Comparison of ENCODE assay signal across 9 cellular contexts in genomic region chr3:134370611-134371451, GRCh38. TPM values are rescaled to one million over a fixed set of nuclear protein-coding genes. Genes with fewer than 3 reads are reported as not detected.
DNase-seq lines count a peak whose midpoint lies in the region; TF ChIP-seq lines count a peak whose summit lies in the region.
"Had no signal": no experiment of that assay in that cellular context is flagged by ENCODE, and none has a peak within 500 bp of the region (broad histone marks: within the 10 kb centered on the region; RNA-seq: fewer than 3 reads in every experiment).

No MANE protein-coding gene starts in this region.

- peak overlapping the region; percentile 94 for H3K4me3 ChIP-seq in SK-N-MC
- peak overlapping the region; percentile 98 for H3K4me3 ChIP-seq in retinal pigment epithelial cell (ENCODE audit: low read length)

- H3K36me3 Mint-ChIP-seq in Calu3 (ENCODE audit: insufficient read depth, unreplicated experiment) (peaks cover 99% of the 10 kb centered on the region), glutamatergic neuron (ENCODE audit: unreplicated experiment) (peaks cover 7% of the 10 kb centered on the region)
- H3K36me3 Mint-ChIP-seq in activated naive CD8-positive, alpha-beta T cell treated with anti-CD3 and anti-CD28 coated beads for 36 hours, result no peaks in the 10 kb centered on the region

- BruUV-seq in Calu3 (replicated peaks; lab: Mats Ljungman, UMichigan), result no TSS peak

- H3K9ac ChIP-seq in SK-N-MC (ENCODE audit: insufficient read length), result peak overlapping the region; percentile 40

- TF ChIP-seq CTCF in Calu3 (IDR thresholded peaks at IDR 0.05; ENCODE audit: unreplicated experiment), result no peak
- no peak for TF ChIP-seq CTCF in glutamatergic neuron (IDR thresholded peaks at IDR 0.05; ENCODE audit: partially characterized antibody, unreplicated experiment)
- no peak for TF ChIP-seq CTCF in retinal pigment epithelial cell (conservative IDR thresholded peaks at IDR 0.05; ENCODE audit: low read depth, low read length)

- no peaks in the 10 kb centered on the region for H3K9me3 ChIP-seq in SK-N-MC (ENCODE audit: low read depth, low read length)

- H3K27ac ChIP-seq in SK-N-MC, result peak overlapping the region; percentile 80

- H3K4me1 Mint-ChIP-seq in Calu3 (ENCODE audit: low read depth, unreplicated experiment) (peaks cover 69% of the 10 kb centered on the region), glutamatergic neuron (ENCODE audit: low read depth, unreplicated experiment) (peaks cover 11% of the 10 kb centered on the region)
- H3K4me1 Mint-ChIP-seq in activated naive CD8-positive, alpha-beta T cell treated with anti-CD3 and anti-CD28 coated beads for 36 hours, result peaks cover 9% of the 10 kb centered on the region

- H3K27ac Mint-ChIP-seq in Calu3 (ENCODE audit: unreplicated experiment) (peak overlapping the region; percentile 71), glutamatergic neuron (ENCODE audit: unreplicated experiment) (no peak overlapping the region)
- no peak overlapping the region for H3K27ac Mint-ChIP-seq in activated naive CD8-positive, alpha-beta T cell treated with anti-CD3 and anti-CD28 coated beads for 36 hours

- intact Hi-C loops in Calu3 (cut with micrococcal nuclease; ENCODE audit: unreplicated experiment), result no loop called here

- no peak for DNase-seq in Calu3
- DNase-seq in SK-N-MC (ENCODE audit: low read depth, low spot score), result no peak
- DNase-seq in glutamatergic neuron, result no peak
- no peak for DNase-seq in retinal pigment epithelial cell (ENCODE audit: low read depth)
- no peak for DNase-seq in activated naive CD8-positive, alpha-beta T cell treated with anti-CD3 and anti-CD28 coated beads for 36 hours
- DNase-seq in activated CD8-positive, alpha-beta memory T cell treated with anti-CD3 and anti-CD28 coated beads for 24 hours, result no peak
- no peak for DNase-seq in NOMO-1 treated with DMSO at 0.1 percent for 48 hours (lab: John Stamatoyannopoulos, UW; ENCODE audit: unreplicated experiment)
- DNase-seq in AG08396 (ENCODE audit: low spot score), result no peak
- DNase-seq: stimulated activated CD4-positive, alpha-beta T cell treated with anti-CD3 and anti-CD28 coated beads, Interleukin-4, amount 100 ng/mL, for 4 hours had no signal

- peak overlapping the region; percentile 78 for H3K4me3 Mint-ChIP-seq in Calu3 (ENCODE audit: low read depth, unreplicated experiment)
- peak overlapping the region; percentile 72 for H3K4me3 Mint-ChIP-seq in glutamatergic neuron (ENCODE audit: unreplicated experiment)
- H3K4me3 Mint-ChIP-seq in activated naive CD8-positive, alpha-beta T cell treated with anti-CD3 and anti-CD28 coated beads for 36 hours, result no peak overlapping the region

- CTCF ChIA-PET in Calu3 (lab: Charles Lee), result interaction anchor here (0.5 to 0.7 kb wide), 3 partner anchors 116 to 798 kb away, joined by 3 to 6 read pairs (median 3); partner anchors contain the start of gene CDV3

- H3K27me3 Mint-ChIP-seq in Calu3 (ENCODE audit: unreplicated experiment), result no peaks in the 10 kb centered on the region
- H3K27me3 Mint-ChIP-seq in glutamatergic neuron (ENCODE audit: unreplicated experiment), result peaks cover 27% of the 10 kb centered on the region
- peaks cover 43% of the 10 kb centered on the region for H3K27me3 Mint-ChIP-seq in activated naive CD8-positive, alpha-beta T cell treated with anti-CD3 and anti-CD28 coated beads for 36 hours

- H3K36me3 ChIP-seq in SK-N-MC (ENCODE audit: insufficient read depth, low read length), result peaks cover 62% of the 10 kb centered on the region

- H3K9me3 Mint-ChIP-seq in Calu3 (ENCODE audit: low read depth, unreplicated experiment) (no peaks in the 10 kb centered on the region), glutamatergic neuron (ENCODE audit: unreplicated experiment) (peaks cover 23% of the 10 kb centered on the region)
- no peaks in the 10 kb centered on the region for H3K9me3 Mint-ChIP-seq in activated naive CD8-positive, alpha-beta T cell treated with anti-CD3 and anti-CD28 coated beads for 36 hours

RNA-seq across cellular contexts. Expression of gene AMOTL2, which starts 3.4 kb away (rescaled TPM):
- total RNA-seq in Calu3 (2022) (140 and 153 TPM in 2 replicates), glutamatergic neuron (ENCODE audit: unreplicated experiment) (38.1 TPM)
- not detected for total RNA-seq in activated naive CD8-positive, alpha-beta T cell treated with anti-CD3 and anti-CD28 coated beads for 36 hours

Comparison
In these comparisons a context has a peak if more than half of its experiments do, and no peak if none do; other contexts are left out.
1. RNA of gene AMOTL2, which starts 3.4 kb away (total RNA-seq): 140 to 153 TPM in Calu3 and 38.1 TPM in glutamatergic neuron (single experiment); not detected in activated naive CD8-positive, alpha-beta T cell treated with anti-CD3 and anti-CD28 coated beads for 36 hours; every median in the first group is over 10 times any median in the second.